Comparison of ENCODE assay signal across 23 cellular contexts in genomic region chr12:88684610-88685009, GRCh38.
"Had no signal": no experiment of that assay in that cellular context is flagged by ENCODE, and none has a peak within 500 bp of the region (broad histone marks: within the 10 kb centered on the region; RNA-seq: fewer than 3 reads in every experiment).

No MANE protein-coding gene starts in this region.

- ATAC-seq: activated CD4-positive, CD25-positive, alpha-beta regulatory T cell treated with anti-CD3 and anti-CD28 coated beads, Interleukin-2, amount 50 U/mL, for 24 hours; activated CD8-positive, alpha-beta T cell treated with anti-CD3 and anti-CD28 coated beads, Interleukin-2, amount 10 ng/mL, durations not matched to agents 7 days and 5 days; effector memory CD8-positive, alpha-beta T cell; heart right ventricle; psoas muscle; right cardiac atrium; stimulated activated naive CD8-positive, alpha-beta T cell treated with anti-CD3 and anti-CD28 coated beads, Interleukin-15, amount 100 ng/mL, for 72 hours had no signal

- H3K27me3 Mint-ChIP-seq: activated CD4-positive, alpha-beta T cell treated with anti-CD3 and anti-CD28 coated beads, Interleukin-2, amount 10 ng/mL, durations not matched to agents 7 days and 5 days; activated naive CD8-positive, alpha-beta T cell treated with anti-CD3 and anti-CD28 coated beads, Interleukin-2, amount 10 ng/mL, durations not matched to agents 7 days and 5 days; activated T-cell treated with anti-CD3 and anti-CD28 coated beads, Interleukin-2, amount 50 U/mL, for 24 hours; effector memory CD8-positive, alpha-beta T cell; naive B cell; stimulated activated naive CD8-positive, alpha-beta T cell treated with anti-CD3 and anti-CD28 coated beads, Interleukin-15, amount 100 ng/mL, for 72 hours; type B pancreatic cell had no signal

- H3K27me3 ChIP-seq: cardiac muscle cell, esophagus squamous epithelium, heart right ventricle, suprapubic skin had no signal

- H3K27ac Mint-ChIP-seq: activated CD4-positive, alpha-beta T cell treated with anti-CD3 and anti-CD28 coated beads, Interleukin-2, amount 10 ng/mL, durations not matched to agents 7 days and 5 days; activated CD8-positive, alpha-beta T cell treated with anti-CD3 and anti-CD28 coated beads, Interleukin-2, amount 10 ng/mL, durations not matched to agents 7 days and 5 days; activated naive CD8-positive, alpha-beta T cell treated with anti-CD3 and anti-CD28 coated beads, Interleukin-2, amount 10 ng/mL, durations not matched to agents 7 days and 5 days; activated T-cell treated with anti-CD3 and anti-CD28 coated beads, Interleukin-2, amount 50 U/mL, for 24 hours; activated T-helper 2 cell treated with anti-CD3 and anti-CD28 coated beads, Interferon-gamma antibody, Interleukin-2, Interleukin-4, amounts not matched to agents 10 μg/mL and 5 μg/mL and 100 μg/mL, durations not matched to agents 14 hours and 24 hours and 36 hours; effector memory CD8-positive, alpha-beta T cell; naive B cell; stimulated activated naive CD8-positive, alpha-beta T cell treated with anti-CD3 and anti-CD28 coated beads, Interleukin-15, amount 100 ng/mL, for 72 hours; type B pancreatic cell had no signal

- H3K36me3 ChIP-seq: cardiac muscle cell, esophagus squamous epithelium, heart right ventricle, left ventricle myocardium inferior, suprapubic skin had no signal

- H3K9me3 ChIP-seq: esophagus squamous epithelium, suprapubic skin had no signal

- DNase-seq: activated CD4-positive, alpha-beta T cell treated with anti-CD3 and anti-CD28 coated beads, Interleukin-2, amount 10 ng/mL, durations not matched to agents 7 days and 5 days; activated CD8-positive, alpha-beta T cell treated with anti-CD3 and anti-CD28 coated beads, Interleukin-2, amount 10 ng/mL, durations not matched to agents 7 days and 5 days; activated naive CD4-positive, alpha-beta T cell treated with Interleukin-2 at 50 U/mL for 16 hours; activated naive CD8-positive, alpha-beta T cell treated with anti-CD3 and anti-CD28 coated beads, Interleukin-2, amount 10 ng/mL, durations not matched to agents 7 days and 5 days; activated T-cell treated with anti-CD3 and anti-CD28 coated beads, Interleukin-2, amount 50 U/mL, for 24 hours; amygdala; effector memory CD8-positive, alpha-beta T cell; esophagus squamous epithelium; heart right ventricle; left ventricle myocardium inferior; naive B cell; psoas muscle; right cardiac atrium; stimulated activated CD4-positive, alpha-beta T cell treated with anti-CD3 and anti-CD28 coated beads, Interleukin-15, amount 100 ng/mL, for 24 hours; stimulated activated CD4-positive, alpha-beta T cell treated with anti-CD3 and anti-CD28 coated beads, Interleukin-2, amount 100 ng/mL, for 48 hours; stimulated activated naive CD8-positive, alpha-beta T cell treated with anti-CD3 and anti-CD28 coated beads, Interleukin-15, amount 100 ng/mL, for 72 hours had no signal

- H3K4me1 Mint-ChIP-seq: activated CD4-positive, alpha-beta T cell treated with anti-CD3 and anti-CD28 coated beads, Interleukin-2, amount 10 ng/mL, durations not matched to agents 7 days and 5 days; activated naive CD8-positive, alpha-beta T cell treated with anti-CD3 and anti-CD28 coated beads, Interleukin-2, amount 10 ng/mL, durations not matched to agents 7 days and 5 days; naive B cell; neural crest cell; stimulated activated naive CD8-positive, alpha-beta T cell treated with anti-CD3 and anti-CD28 coated beads, Interleukin-15, amount 100 ng/mL, for 72 hours had no signal

- H3K9me3 Mint-ChIP-seq: activated CD4-positive, alpha-beta T cell treated with anti-CD3 and anti-CD28 coated beads, Interleukin-2, amount 10 ng/mL, durations not matched to agents 7 days and 5 days; activated naive CD8-positive, alpha-beta T cell treated with anti-CD3 and anti-CD28 coated beads, Interleukin-2, amount 10 ng/mL, durations not matched to agents 7 days and 5 days; activated T-cell treated with anti-CD3 and anti-CD28 coated beads, Interleukin-2, amount 50 U/mL, for 24 hours; activated T-helper 2 cell treated with anti-CD3 and anti-CD28 coated beads, Interferon-gamma antibody, Interleukin-2, Interleukin-4, amounts not matched to agents 10 μg/mL and 5 μg/mL and 100 μg/mL, durations not matched to agents 14 hours and 24 hours and 36 hours; neural crest cell had no signal

- H3K4me1 ChIP-seq: esophagus squamous epithelium, heart right ventricle, left ventricle myocardium inferior, psoas muscle, suprapubic skin had no signal

- H3K27ac ChIP-seq: cardiac muscle cell, esophagus squamous epithelium, heart right ventricle, left ventricle myocardium inferior, psoas muscle, skin epidermis, suprapubic skin had no signal

- H3K4me3 ChIP-seq: cardiac muscle cell, esophagus squamous epithelium, heart right ventricle, left ventricle myocardium inferior, psoas muscle, skin epidermis, suprapubic skin had no signal

- H3K4me3 Mint-ChIP-seq: activated CD4-positive, alpha-beta T cell treated with anti-CD3 and anti-CD28 coated beads, Interleukin-2, amount 10 ng/mL, durations not matched to agents 7 days and 5 days; activated CD8-positive, alpha-beta T cell treated with anti-CD3 and anti-CD28 coated beads, Interleukin-2, amount 10 ng/mL, durations not matched to agents 7 days and 5 days; activated naive CD8-positive, alpha-beta T cell treated with anti-CD3 and anti-CD28 coated beads, Interleukin-2, amount 10 ng/mL, durations not matched to agents 7 days and 5 days; activated T-cell treated with anti-CD3 and anti-CD28 coated beads, Interleukin-2, amount 50 U/mL, for 24 hours; effector memory CD8-positive, alpha-beta T cell; naive B cell; neural crest cell; stimulated activated naive CD8-positive, alpha-beta T cell treated with anti-CD3 and anti-CD28 coated beads, Interleukin-15, amount 100 ng/mL, for 72 hours; type B pancreatic cell had no signal

- H3K36me3 Mint-ChIP-seq: activated naive CD8-positive, alpha-beta T cell treated with anti-CD3 and anti-CD28 coated beads, Interleukin-2, amount 10 ng/mL, durations not matched to agents 7 days and 5 days; naive B cell; type B pancreatic cell had no signal
